ENCODE assay signal across 1 cellular context in genomic region chr20:38117635-38118034, GRCh38.
TF ChIP-seq lines count a peak whose summit lies in the region.

No MANE protein-coding gene starts in this region.

TF ChIP-seq in HepG2, 621 proteins besides CTCF, POLR2A, EP300 and RAD21 (continued from another document):
- 0 out of 2 replicates have a peak, but pooled peaks have one; percentile 30 for TF ChIP-seq PRDM10 (CRISPR knock-in tag; IDR thresholded peaks at IDR 0.05; ENCODE audit: low read depth)
- TF ChIP-seq, protein P1, sequence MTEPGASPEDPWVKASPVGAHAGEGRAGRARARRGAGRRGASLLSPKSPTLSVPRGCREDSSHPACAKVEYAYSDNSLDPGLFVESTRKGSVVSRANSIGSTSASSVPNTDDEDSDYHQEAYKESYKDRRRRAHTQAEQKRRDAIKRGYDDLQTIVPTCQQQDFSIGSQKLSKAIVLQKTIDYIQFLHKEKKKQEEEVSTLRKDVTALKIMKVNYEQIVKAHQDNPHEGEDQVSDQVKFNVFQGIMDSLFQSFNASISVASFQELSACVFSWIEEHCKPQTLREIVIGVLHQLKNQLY (CRISPR knock-in tag; IDR thresholded peaks at IDR 0.05) = no peak
- TF ChIP-seq RXRA (CRISPR knock-in tag; IDR thresholded peaks at IDR 0.05) = no peak
